Comparison of ENCODE assay signal across 13 cellular contexts in genomic region chr11:63879598-63879997, GRCh38. TPM values are rescaled to one million over a fixed set of nuclear protein-coding genes. Genes with fewer than 3 reads are reported as not detected.
DNase-seq lines count a peak whose midpoint lies in the region; ATAC-seq and TF ChIP-seq lines count a peak whose summit lies in the region.
"Had no signal": no experiment of that assay in that cellular context is flagged by ENCODE, and none has a peak within 500 bp of the region (broad histone marks: within the 10 kb centered on the region; RNA-seq: fewer than 3 reads in every experiment).

No MANE protein-coding gene starts in this region.

- peaks cover 40 to 92% (median 66%) of the 10 kb centered on the region in 10 experiments for H3K4me1 ChIP-seq in BLaER1 treated with 17β-estradiol and CSF1 and Interleukin-3, amounts not matched to agents 10 nM and 100 nM
- peaks cover 16% of the 10 kb centered on the region for H3K4me1 ChIP-seq in PC-3 (ENCODE audit: insufficient read depth, low read length)

- peaks cover 41% of the 10 kb centered on the region for H3K4me1 Mint-ChIP-seq in endothelial cell (ENCODE audit: unreplicated experiment)
- peaks cover 31% of the 10 kb centered on the region for H3K4me1 Mint-ChIP-seq in nephron

- POLR2A ChIA-PET in PC-3 (lab: Charles Lee; ENCODE audit: unreplicated experiment) = no interaction called here

- peaks cover 15 to 75% (median 45%) of the 10 kb centered on the region in 11 experiments for H3K36me3 ChIP-seq in BLaER1 treated with 17β-estradiol and CSF1 and Interleukin-3, amounts not matched to agents 10 nM and 100 nM
- H3K36me3 ChIP-seq in PC-3 (ENCODE audit: low read depth, low read length) = peaks cover 5% of the 10 kb centered on the region

- peak overlapping the region in 6 of 11 experiments; percentile 6 to 83 (median 68); a peak in 10 of 22 replicates for H3K4me2 ChIP-seq in BLaER1 treated with 17β-estradiol and CSF1 and Interleukin-3, amounts not matched to agents 10 nM and 100 nM
- H3K4me2 ChIP-seq in PC-3 (ENCODE audit: low read length) = peak overlapping the region; percentile 38

- CTCF ChIA-PET in PC-3 (lab: Charles Lee) = no interaction called here

- no peak overlapping the region for H2AFZ ChIP-seq in PC-3 (ENCODE audit: low read length)

- peaks cover 7% of the 10 kb centered on the region for H3K36me3 Mint-ChIP-seq in endothelial cell (ENCODE audit: low read depth, unreplicated experiment)
- no peaks in the 10 kb centered on the region for H3K36me3 Mint-ChIP-seq in nephron (ENCODE audit: low read depth)

- peaks cover 91% of the 10 kb centered on the region for H3K79me2 ChIP-seq in PC-3 (ENCODE audit: low read length)

- no TSS peak for BruUV-seq in PC-3 (replicated peaks; lab: Mats Ljungman, UMichigan)

- H3K4me3 ChIP-seq in BLaER1 treated with 17β-estradiol and CSF1 and Interleukin-3, amounts not matched to agents 10 nM and 100 nM = no peak overlapping the region
- H3K4me3 ChIP-seq in PC-3 (ENCODE audit: low read length) = no peak overlapping the region

- H3K4me3 Mint-ChIP-seq in endothelial cell (ENCODE audit: unreplicated experiment) (peak overlapping the region; percentile 2), nephron (peak overlapping the region in 1 of 3 experiments; percentile 61)
- H3K4me3 Mint-ChIP-seq: activated B cell treated with CpG ODN at 0.5 μM for 24 hours, CD14-positive monocyte had no signal

- TF ChIP-seq CTCF in PC-3 (conservative IDR thresholded peaks at IDR 0.05; ENCODE audit: low read depth, low read length) (no peak), endothelial cell (IDR thresholded peaks at IDR 0.05; ENCODE audit: unreplicated experiment) (no peak), nephron (IDR thresholded peaks at IDR 0.05; ENCODE audit: unreplicated experiment in 3 of 3) (no peak)

- 0 out of 22 replicates have a peak overlapping the region, but pooled peaks of 2 of the 11 experiments have one; percentile 4 to 10 for H3K27ac ChIP-seq in BLaER1 treated with 17β-estradiol and CSF1 and Interleukin-3, amounts not matched to agents 10 nM and 100 nM
- peak overlapping the region; percentile 34; the same call in 1 of the 2 replicates for H3K27ac ChIP-seq in PC-3 (ENCODE audit: low read length)

- no peaks in the 10 kb centered on the region for H3K9me3 Mint-ChIP-seq in endothelial cell (ENCODE audit: unreplicated experiment)
- no peaks in the 10 kb centered on the region for H3K9me3 Mint-ChIP-seq in nephron
- H3K9me3 Mint-ChIP-seq: activated B cell treated with CpG ODN at 0.5 μM for 24 hours, CD14-positive monocyte had no signal

- no peaks in the 10 kb centered on the region for H3K9me3 ChIP-seq in BLaER1 treated with 17β-estradiol and CSF1 and Interleukin-3, amounts not matched to agents 10 nM and 100 nM (replicated peaks in 1 of 11)
- no peaks in the 10 kb centered on the region for H3K9me3 ChIP-seq in PC-3 (ENCODE audit: low read length)

- H3K9me2 ChIP-seq in PC-3 (replicated peaks; ENCODE audit: low read length) = no peaks in the 10 kb centered on the region

- H3K27me3 Mint-ChIP-seq in endothelial cell (ENCODE audit: unreplicated experiment) = peaks cover 4% of the 10 kb centered on the region
- H3K27me3 Mint-ChIP-seq in nephron (ENCODE audit: low read depth) = peaks cover under 1% of the 10 kb centered on the region
- H3K27me3 Mint-ChIP-seq: activated B cell treated with CpG ODN at 0.5 μM for 24 hours had no signal

- H3K27ac Mint-ChIP-seq in endothelial cell (ENCODE audit: unreplicated experiment) (peak overlapping the region; percentile 10), nephron (peak overlapping the region; percentile 76 to 84 (median 80))
- H3K27ac Mint-ChIP-seq: activated B cell treated with CpG ODN at 0.5 μM for 24 hours had no signal

- peaks cover 97 to 100% (median 100%) of the 10 kb centered on the region in 11 experiments for H4K20me1 ChIP-seq in BLaER1 treated with 17β-estradiol and CSF1 and Interleukin-3, amounts not matched to agents 10 nM and 100 nM
- peaks cover 35% of the 10 kb centered on the region for H4K20me1 ChIP-seq in PC-3 (ENCODE audit: low read length)

- peak; percentile 38 for ATAC-seq in PC-3

- H3K27me3 ChIP-seq in BLaER1 treated with 17β-estradiol and CSF1 and Interleukin-3, amounts not matched to agents 10 nM and 100 nM = no peaks in the 10 kb centered on the region
- no peaks in the 10 kb centered on the region for H3K27me3 ChIP-seq in PC-3 (ENCODE audit: low read length)

- H3F3A ChIP-seq in PC-3 (ENCODE audit: low read length, unreplicated experiment) = no peaks in the 10 kb centered on the region

- intact Hi-C loops in PC-3 (cut with micrococcal nuclease) = no loop called here

- peak overlapping the region in 3 of 11 experiments; percentile 8 to 51 (median 23); a peak in 4 of 22 replicates for H3K9ac ChIP-seq in BLaER1 treated with 17β-estradiol and CSF1 and Interleukin-3, amounts not matched to agents 10 nM and 100 nM
- no peak overlapping the region for H3K9ac ChIP-seq in PC-3 (ENCODE audit: low read length)

- no peak for DNase-seq in PC-3
- DNase-seq in endothelial cell (ENCODE audit: low spot score) = no peak
- DNase-seq in T-helper 9 cell = no peak
- no peak for DNase-seq in GM19238 (ENCODE audit: insufficient read length, low spot score)
- DNase-seq in AG08396 (ENCODE audit: low spot score) = no peak
- DNase-seq in NCI-H1417 treated with DMSO at 0.1 percent for 48 hours (lab: John Stamatoyannopoulos, UW) = no peak
- DNase-seq: activated B cell treated with CpG ODN at 0.5 μM for 24 hours, GF-D8, NCI-H1436, SIG-M5 had no signal

RNA-seq across cellular contexts. Expression of gene RCOR2, which starts 37.4 kb away (rescaled TPM):
- total RNA-seq in PC-3 (2014; rRNA removed) (1.2 and 1.4 TPM in 2 replicates), endothelial cell (ENCODE audit: unreplicated experiment) (9.3 TPM)
- total RNA-seq: activated B cell treated with CpG ODN at 0.5 μM for 24 hours had no signal

RNA-seq across cellular contexts. Expression of gene MARK2, which starts 40.7 kb away (rescaled TPM):
- total RNA-seq in PC-3 (2014; rRNA removed) = 60.1 and 66.5 TPM in 2 replicates
- total RNA-seq in endothelial cell (ENCODE audit: unreplicated experiment) = 42.6 TPM

RNA-seq across cellular contexts. Expression of gene NAA40, which starts 59.2 kb away (rescaled TPM):
- 20.9 and 26.7 TPM in 2 replicates for total RNA-seq in PC-3 (2014; rRNA removed)
- 48.2 TPM for total RNA-seq in endothelial cell (ENCODE audit: unreplicated experiment)
